ENCODE assay signal across 7 cellular contexts in genomic region chr7:149194799-149195179, GRCh38. TPM values are rescaled to one million over a fixed set of nuclear protein-coding genes. Genes with fewer than 3 reads are reported as not detected.
A peak's percentile ranks its signal among the peaks of the same experiment; 100 is the strongest.
DNase-seq lines count a peak whose midpoint lies in the region; ATAC-seq and TF ChIP-seq lines count a peak whose summit lies in the region.

No MANE protein-coding gene starts in this region.

- peaks cover 6% of the 10 kb centered on the region for H3K27me3 Mint-ChIP-seq in HFFc6 (ENCODE audit: insufficient read depth)

- H3K27ac Mint-ChIP-seq in HFFc6 = peak overlapping the region; percentile 43; the same call in 1 of the 2 replicates

- peaks cover 29% of the 10 kb centered on the region for H3K4me1 Mint-ChIP-seq in HFFc6 (ENCODE audit: low read depth)

- peaks cover 19% of the 10 kb centered on the region for H3K36me3 Mint-ChIP-seq in HFFc6 (ENCODE audit: low read depth)

- no peak for TF ChIP-seq CTCF in HFFc6 (IDR thresholded peaks at IDR 0.05)
- TF ChIP-seq CTCF in WI38 (IDR thresholded peaks at IDR 0.05; ENCODE audit: low read depth, low read length) = no peak
- no peak for TF ChIP-seq CTCF in foreskin keratinocyte (conservative IDR thresholded peaks at IDR 0.05)
- TF ChIP-seq CTCF in spleen (IDR thresholded peaks at IDR 0.05 in 8 of 11, conservative IDR thresholded peaks at IDR 0.05 in 3 of 11) = no peak

- peaks cover 0 to 23% (median 16%) of the 10 kb centered on the region in 6 donors for H3K36me3 ChIP-seq in spleen

- H3K4me1 ChIP-seq in foreskin keratinocyte = peaks cover 13% of the 10 kb centered on the region
- H3K4me1 ChIP-seq in spleen = peaks cover 11 to 53% (median 35%) of the 10 kb centered on the region in 6 donors

- peak overlapping the region; percentile 84 for H3K4me3 Mint-ChIP-seq in HFFc6

- no peak for TF ChIP-seq POLR2A in spleen (IDR thresholded peaks at IDR 0.05)

- H3K4me3 ChIP-seq in WI38 (ENCODE audit: low read depth, low read length) (peak overlapping the region; percentile 86), spleen (peak overlapping the region; percentile 90 to 98 (median 92))

- H3K27me3 ChIP-seq in foreskin keratinocyte = no peaks in the 10 kb centered on the region
- no peaks in the 10 kb centered on the region for H3K27me3 ChIP-seq in spleen (replicated peaks in 1 of 7)

- no peaks in the 10 kb centered on the region for H3K9me3 Mint-ChIP-seq in HFFc6

- intact Hi-C loops in spleen (cut with DNase I; ENCODE audit: low total_unique reads) (no loop called here), posterior vena cava (cut with DNase I) (no loop called here)

- ATAC-seq in foreskin keratinocyte (peak; percentile 59), HG03354 (IDR thresholded peaks at IDR 0.05; ENCODE audit: poor library complexity, severe bottlenecking, unreplicated experiment) (no peak)

- no peaks in the 10 kb centered on the region for H3K9me3 ChIP-seq in spleen

- H3K27ac ChIP-seq in foreskin keratinocyte (no peak overlapping the region), spleen (peak overlapping the region in 7 of 8 donors; percentile 88 to 94 (median 91))

- WGBS in spleen, 5 donors = 89 to 98% (median 95%) methylated on average over 4 of the region's 4 CpGs

- DNase-seq in HFFc6 = no peak
- DNase-seq in foreskin keratinocyte = no peak
- no peak for DNase-seq in spleen
- DNase-seq in posterior vena cava (ENCODE audit: low spot score) = no peak
- no peak for DNase-seq in germinal center (ENCODE audit: low spot score)

RNA-seq across cellular contexts. Expression of gene ZNF282, which starts 0.6 kb away (rescaled TPM):
- total RNA-seq in HFFc6 (2021; fragmentation: NEBNext Ultra II Directional; extraction: Animal tissue kit (Norgen Biotek cat#: 25700)) = 10 to 100 TPM; 18.6 to 23.6 (median 21.0) TPM
- 25.4 and 30.7 TPM in 2 replicates for total RNA-seq in foreskin keratinocyte
- polyA plus RNA-seq in foreskin keratinocyte = 19.2 and 20.9 TPM in 2 replicates
- 10 to 100 TPM; 16.9 to 25.8 (median 19.4) TPM for total RNA-seq in spleen
- polyA plus RNA-seq in spleen = 10 to 100 TPM in 1 of 3 donors, 1 to 10 TPM in 2; 4.7 to 10.8 (median 6.0) TPM
- 10 to 100 TPM; 13.9 to 19.6 TPM for total RNA-seq in posterior vena cava

RNA-seq across cellular contexts. Expression of gene ZNF212, which starts 44.7 kb away (rescaled TPM):
- 1 to 10 TPM; 6.2 to 8.2 (median 6.3) TPM for total RNA-seq in HFFc6 (2021; fragmentation: NEBNext Ultra II Directional; extraction: Animal tissue kit (Norgen Biotek cat#: 25700))
- total RNA-seq in foreskin keratinocyte (7.2 and 7.5 TPM in 2 replicates), spleen (10 to 100 TPM in 6 of 7 donors, 1 to 10 TPM in 1; 9.1 to 15.0 (median 13.2) TPM), posterior vena cava (1 to 10 TPM; 5.3 to 6.1 TPM)
- polyA plus RNA-seq in foreskin keratinocyte (6.1 and 6.5 TPM in 2 replicates), spleen (10 to 100 TPM in 2 of 3 donors, 1 to 10 TPM in 1; 6.7 to 13.4 (median 12.5) TPM)

RNA-seq across cellular contexts. Expression of gene ZNF398, which starts 47.5 kb away (rescaled TPM):
- total RNA-seq in HFFc6 (2021; fragmentation: NEBNext Ultra II Directional; extraction: Animal tissue kit (Norgen Biotek cat#: 25700)) = 10 to 100 TPM; 11.0 to 12.1 (median 11.6) TPM
- total RNA-seq in foreskin keratinocyte (15.4 and 15.7 TPM in 2 replicates), spleen (10 to 100 TPM; 13.7 to 23.7 (median 16.6) TPM), posterior vena cava (10 to 100 TPM; 10.3 to 12.1 TPM)
- polyA plus RNA-seq in foreskin keratinocyte (4.0 and 4.2 TPM in 2 replicates), spleen (1 to 10 TPM; 1.6 to 3.3 (median 2.0) TPM)
